Comparison of ENCODE assay signal across 8 cellular contexts in genomic region chr14:54893151-54893760, GRCh38. TPM values are rescaled to one million over a fixed set of nuclear protein-coding genes. Genes with fewer than 3 reads are reported as not detected.
DNase-seq lines count a peak whose midpoint lies in the region; ATAC-seq, FAIRE-seq and TF ChIP-seq lines count a peak whose summit lies in the region.

No MANE protein-coding gene starts in this region.

- H3K4me1 Mint-ChIP-seq in astrocyte (ENCODE audit: low read depth, unreplicated experiment) = peaks cover 6% of the 10 kb centered on the region

- H3K27ac ChIP-seq in astrocyte (ENCODE audit: low read depth, low read length) = no peak overlapping the region

- no peaks in the 10 kb centered on the region for H3K9me3 ChIP-seq in astrocyte (ENCODE audit: insufficient read depth, low read depth, low read length)

- peak; percentile 64 for ATAC-seq in stimulated activated naive CD8-positive, alpha-beta T cell treated with anti-CD3 and anti-CD28 coated beads, Interleukin-15, Interleukin-2, amounts not matched to agents 100 U/mL and 50 U/mL, for 24 hours

- H3K27ac Mint-ChIP-seq in astrocyte (ENCODE audit: unreplicated experiment) = no peak overlapping the region

- H3K4me1 ChIP-seq in astrocyte (ENCODE audit: insufficient read depth, low read length) = no peaks in the 10 kb centered on the region

- no peaks in the 10 kb centered on the region for H4K20me1 ChIP-seq in astrocyte (ENCODE audit: insufficient read depth, low read length)

- H3K9me3 Mint-ChIP-seq in astrocyte (ENCODE audit: unreplicated experiment) = no peaks in the 10 kb centered on the region

- H3K4me2 ChIP-seq in astrocyte (ENCODE audit: low read length) = no peak overlapping the region

- H3K79me2 ChIP-seq in astrocyte (ENCODE audit: insufficient read depth, low read length) = no peaks in the 10 kb centered on the region

- FAIRE-seq in astrocyte (lab: Jason Lieb, UNC) = peak; percentile 58

- no peak overlapping the region for H3K4me3 ChIP-seq in H7 (ENCODE audit: insufficient read depth, low read depth, low read length)
- H3K4me3 ChIP-seq in astrocyte (ENCODE audit: insufficient read depth, low read depth, low read length) = no peak overlapping the region

- H3K9ac ChIP-seq in astrocyte (ENCODE audit: low read length) = no peak overlapping the region

- H3K36me3 ChIP-seq in H7 (replicated peaks; ENCODE audit: control insufficient read depth, insufficient read depth, low read length) (no peaks in the 10 kb centered on the region), astrocyte (ENCODE audit: insufficient read depth, low read length) (no peaks in the 10 kb centered on the region)

- H3K4me3 Mint-ChIP-seq in astrocyte (ENCODE audit: unreplicated experiment) = no peak overlapping the region

- TF ChIP-seq CTCF in astrocyte (IDR thresholded peaks at IDR 0.05; ENCODE audit: insufficient read depth, low read depth, low read length) = peak; percentile 85

- no peak overlapping the region for H2AFZ ChIP-seq in astrocyte (ENCODE audit: low read depth, low read length)

- no peaks in the 10 kb centered on the region for H3K27me3 Mint-ChIP-seq in astrocyte (ENCODE audit: low read depth, unreplicated experiment)

- DNase-seq in DMS153 treated with DMSO at 0.1 percent for 48 hours (lab: John Stamatoyannopoulos, UW; ENCODE audit: unreplicated experiment) (peak; percentile 35), DMS153 (lab: John Stamatoyannopoulos, UW) (no peak), H7 (peak; percentile 32), NCI-H2227 treated with DMSO at 0.1 percent for 48 hours (lab: John Stamatoyannopoulos, UW) (peak; percentile 25), astrocyte (ENCODE audit: low read depth) (peak; percentile 52), inferior parietal cortex (ENCODE audit: extremely low spot score) (peak; percentile 60), Ammon's horn (ENCODE audit: low spot score) (no peak)
- DNase-seq in stimulated activated naive CD8-positive, alpha-beta T cell treated with anti-CD3 and anti-CD28 coated beads, Interleukin-15, Interleukin-2, amounts not matched to agents 100 U/mL and 50 U/mL, for 24 hours = peak; percentile 31

- H3K36me3 Mint-ChIP-seq in astrocyte (ENCODE audit: low read depth, unreplicated experiment) = no peaks in the 10 kb centered on the region

- H3K27me3 ChIP-seq in H7 (ENCODE audit: control insufficient read depth, insufficient read depth, low read length) (no peaks in the 10 kb centered on the region), astrocyte (ENCODE audit: insufficient read depth, low read length) (no peaks in the 10 kb centered on the region)

RNA-seq across cellular contexts. Expression of gene GCH1, which starts 9.4 kb away (rescaled TPM):
- total RNA-seq in H7 (2014; rRNA removed; shearing (Covaris generic)) = 5.5 and 12.1 TPM in 2 replicates
- total RNA-seq in astrocyte = 2.4 and 3.6 TPM in 2 replicates

Comparison
In these comparisons a context has a peak if more than half of its experiments do, and no peak if none do; other contexts are left out.
1. DNase-seq: peak in DMS153 treated with DMSO at 0.1 percent for 48 hours (single experiment), H7 (single experiment), NCI-H2227 treated with DMSO at 0.1 percent for 48 hours (single experiment), astrocyte (single experiment), inferior parietal cortex (single experiment) and stimulated activated naive CD8-positive, alpha-beta T cell treated with anti-CD3 and anti-CD28 coated beads, Interleukin-15, Interleukin-2, amounts not matched to agents 100 U/mL and 50 U/mL, for 24 hours (single experiment); none in DMS153 (single experiment) and Ammon's horn (single experiment).